In the genomic region with DNA sequence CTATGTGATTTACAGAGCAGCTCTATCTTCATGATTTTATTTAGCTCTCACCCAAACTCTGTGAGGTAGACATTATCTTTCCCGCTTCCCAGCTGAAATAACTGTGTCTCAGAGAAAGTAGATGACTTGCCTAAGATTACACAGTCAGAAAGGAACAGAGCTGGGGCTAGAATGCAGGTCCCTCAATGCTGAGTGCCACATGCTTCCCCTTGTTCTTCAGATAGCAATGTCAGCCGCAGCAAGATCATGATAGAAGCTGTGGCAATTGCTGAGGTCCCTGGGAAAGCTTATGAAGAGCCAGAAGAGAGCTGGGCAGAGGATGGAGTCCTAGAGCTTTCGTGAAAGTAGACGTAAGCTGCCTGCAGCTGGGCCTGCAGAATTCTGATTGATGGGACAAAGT, we compare ENCODE assay signal across 27 cellular contexts. TPM values are rescaled to one million over a fixed set of nuclear protein-coding genes. Genes with fewer than 3 reads are reported as not detected.
"Had no signal": no experiment of that assay in that cellular context is flagged by ENCODE, and none has a peak within 500 bp of the region (broad histone marks: within the 10 kb centered on the region; RNA-seq: fewer than 3 reads in every experiment).

No MANE protein-coding gene starts in this region.

- H3K27me3 ChIP-seq: gastroesophageal sphincter, testis, uterus had no signal

- H3K4me3 ChIP-seq: gastroesophageal sphincter, left ventricle myocardium inferior, testis, uterus had no signal

- H3K9me3 Mint-ChIP-seq: activated CD4-positive, alpha-beta T cell treated with anti-CD3 and anti-CD28 coated beads, Interleukin-2, amount 10 ng/mL, durations not matched to agents 24 days and 14 days; activated CD8-positive, alpha-beta T cell treated with anti-CD3 and anti-CD28 coated beads for 36 hours; activated T-helper 1 cell treated with anti-CD3 and anti-CD28 coated beads, Interleukin-12 subunit alpha, Interleukin-12 subunit beta, Interleukin-2, Interleukin-4 antibody, amounts not matched to agents 30 ng/mL and 10 ng/mL and 1 ng/mL, durations not matched to agents 14 hours and 24 hours and 36 hours; brain; stimulated activated naive B cell treated with anti-CD40 and anti-IgM and Interleukin-4, amounts not matched to agents 10 μg/mL and 1 μg/mL and 100 μg/mL, for 72 hours had no signal

- H3K27me3 Mint-ChIP-seq: activated CD4-positive, alpha-beta T cell treated with anti-CD3 and anti-CD28 coated beads, Interleukin-2, amount 10 ng/mL, durations not matched to agents 24 days and 14 days; activated CD8-positive, alpha-beta memory T cell treated with anti-CD3 and anti-CD28 coated beads, Interleukin-2, amount 10 ng/mL, durations not matched to agents 7 days and 5 days; activated CD8-positive, alpha-beta T cell treated with anti-CD3 and anti-CD28 coated beads for 36 hours; brain; stimulated activated naive B cell treated with anti-CD40 and anti-IgM and Interleukin-4, amounts not matched to agents 10 μg/mL and 1 μg/mL and 100 μg/mL, for 72 hours had no signal

- H3K36me3 ChIP-seq: gastroesophageal sphincter, left ventricle myocardium inferior, uterus had no signal

- H3K4me3 Mint-ChIP-seq: activated CD4-positive, alpha-beta T cell treated with anti-CD3 and anti-CD28 coated beads, Interleukin-2, amount 10 ng/mL, durations not matched to agents 24 days and 14 days; activated CD8-positive, alpha-beta memory T cell treated with anti-CD3 and anti-CD28 coated beads, Interleukin-2, amount 10 ng/mL, durations not matched to agents 7 days and 5 days; activated CD8-positive, alpha-beta T cell treated with anti-CD3 and anti-CD28 coated beads for 36 hours; activated naive CD4-positive, alpha-beta T cell treated with anti-CD3 and anti-CD28 coated beads, Interleukin-2, amount 50 U/mL, for 24 hours; activated T-helper 1 cell treated with anti-CD3 and anti-CD28 coated beads, Interleukin-12 subunit alpha, Interleukin-12 subunit beta, Interleukin-2, Interleukin-4 antibody, amounts not matched to agents 30 ng/mL and 10 ng/mL and 1 ng/mL, durations not matched to agents 14 hours and 24 hours and 36 hours; brain; naive thymus-derived CD4-positive, alpha-beta T cell; neural crest cell; stimulated activated naive B cell treated with anti-CD40 and anti-IgM and Interleukin-4, amounts not matched to agents 10 μg/mL and 1 μg/mL and 100 μg/mL, for 72 hours had no signal

- H3K9me3 ChIP-seq: gastroesophageal sphincter, left ventricle myocardium inferior, testis, uterus had no signal

- H3K27ac ChIP-seq: gastroesophageal sphincter, testis, uterus had no signal

- H3K4me1 Mint-ChIP-seq: activated CD4-positive, alpha-beta T cell treated with anti-CD3 and anti-CD28 coated beads, Interleukin-2, amount 10 ng/mL, durations not matched to agents 24 days and 14 days; activated CD8-positive, alpha-beta memory T cell treated with anti-CD3 and anti-CD28 coated beads, Interleukin-2, amount 10 ng/mL, durations not matched to agents 7 days and 5 days; activated naive CD4-positive, alpha-beta T cell treated with anti-CD3 and anti-CD28 coated beads, Interleukin-2, amount 50 U/mL, for 24 hours; brain; naive thymus-derived CD4-positive, alpha-beta T cell; neural crest cell; stimulated activated naive B cell treated with anti-CD40 and anti-IgM and Interleukin-4, amounts not matched to agents 10 μg/mL and 1 μg/mL and 100 μg/mL, for 72 hours had no signal

- H3K36me3 Mint-ChIP-seq: activated CD8-positive, alpha-beta memory T cell treated with anti-CD3 and anti-CD28 coated beads, Interleukin-2, amount 10 ng/mL, durations not matched to agents 7 days and 5 days; activated naive CD4-positive, alpha-beta T cell treated with anti-CD3 and anti-CD28 coated beads, Interleukin-2, amount 50 U/mL, for 24 hours; brain; naive thymus-derived CD4-positive, alpha-beta T cell; stimulated activated naive B cell treated with anti-CD40 and anti-IgM and Interleukin-4, amounts not matched to agents 10 μg/mL and 1 μg/mL and 100 μg/mL, for 72 hours had no signal

- ATAC-seq: activated CD4-positive, CD25-positive, alpha-beta regulatory T cell treated with anti-CD3 and anti-CD28 coated beads, Interleukin-2, amount 50 U/mL, for 24 hours; activated CD8-positive, alpha-beta memory T cell treated with anti-CD3 and anti-CD28 coated beads, Interleukin-2, amount 10 ng/mL, durations not matched to agents 7 days and 5 days; activated CD8-positive, alpha-beta T cell treated with anti-CD3 and anti-CD28 coated beads for 36 hours; naive thymus-derived CD4-positive, alpha-beta T cell; stimulated activated naive B cell treated with anti-CD40 and anti-IgM and Interleukin-4, amounts not matched to agents 10 μg/mL and 1 μg/mL and 100 μg/mL, for 72 hours had no signal

- DNase-seq: activated CD4-positive, alpha-beta T cell treated with anti-CD3 and anti-CD28 coated beads, Interleukin-2, amount 10 ng/mL, durations not matched to agents 24 days and 14 days; activated CD8-positive, alpha-beta memory T cell treated with anti-CD3 and anti-CD28 coated beads, Interleukin-2, amount 10 ng/mL, durations not matched to agents 7 days and 5 days; activated CD8-positive, alpha-beta T cell treated with anti-CD3 and anti-CD28 coated beads for 36 hours; activated gamma-delta T cell; activated T-cell treated with anti-CD3 and anti-CD28 coated beads for 4 hours; anterior cingulate cortex; caudate nucleus; effector CD8-positive, alpha-beta T cell; head of caudate nucleus; hypothalamus; naive thymus-derived CD4-positive, alpha-beta T cell; occipital lobe; retina; stimulated activated CD4-positive, alpha-beta T cell treated with anti-CD3 and anti-CD28 coated beads, Interleukin-2, amount 100 ng/mL, for 48 hours; stimulated activated CD8-positive, alpha-beta memory T cell treated with anti-CD3 and anti-CD28 coated beads, Interleukin-4, amount 100 ng/mL, for 48 hours; stimulated activated naive B cell treated with anti-CD40 and anti-IgM and Interleukin-4, amounts not matched to agents 10 μg/mL and 1 μg/mL and 100 μg/mL, for 72 hours; testis; trophoblast cell; uterus had no signal

- H3K27ac Mint-ChIP-seq: activated CD4-positive, alpha-beta T cell treated with anti-CD3 and anti-CD28 coated beads, Interleukin-2, amount 10 ng/mL, durations not matched to agents 24 days and 14 days; activated CD8-positive, alpha-beta memory T cell treated with anti-CD3 and anti-CD28 coated beads, Interleukin-2, amount 10 ng/mL, durations not matched to agents 7 days and 5 days; activated CD8-positive, alpha-beta T cell treated with anti-CD3 and anti-CD28 coated beads for 36 hours; activated naive CD4-positive, alpha-beta T cell treated with anti-CD3 and anti-CD28 coated beads, Interleukin-2, amount 50 U/mL, for 24 hours; activated T-helper 1 cell treated with anti-CD3 and anti-CD28 coated beads, Interleukin-12 subunit alpha, Interleukin-12 subunit beta, Interleukin-2, Interleukin-4 antibody, amounts not matched to agents 30 ng/mL and 10 ng/mL and 1 ng/mL, durations not matched to agents 14 hours and 24 hours and 36 hours; brain; naive thymus-derived CD4-positive, alpha-beta T cell; progenitor cell of endocrine pancreas; stimulated activated naive B cell treated with anti-CD40 and anti-IgM and Interleukin-4, amounts not matched to agents 10 μg/mL and 1 μg/mL and 100 μg/mL, for 72 hours had no signal

- H3K4me1 ChIP-seq: testis, uterus had no signal

RNA-seq across cellular contexts. Expression of a gene that starts 11.1 kb away (rescaled TPM):
- total RNA-seq: activated CD4-positive, alpha-beta T cell treated with anti-CD3 and anti-CD28 coated beads, Interleukin-2, amount 10 ng/mL, durations not matched to agents 24 days and 14 days; activated CD8-positive, alpha-beta memory T cell treated with anti-CD3 and anti-CD28 coated beads, Interleukin-2, amount 10 ng/mL, durations not matched to agents 7 days and 5 days; activated CD8-positive, alpha-beta T cell treated with anti-CD3 and anti-CD28 coated beads for 36 hours; activated T-helper 1 cell treated with anti-CD3 and anti-CD28 coated beads, Interleukin-12 subunit alpha, Interleukin-12 subunit beta, Interleukin-2, Interleukin-4 antibody, amounts not matched to agents 30 ng/mL and 10 ng/mL and 1 ng/mL, durations not matched to agents 14 hours and 24 hours and 36 hours; naive thymus-derived CD4-positive, alpha-beta T cell had no signal
- polyA plus RNA-seq: naive thymus-derived CD4-positive, alpha-beta T cell had no signal
